ENCODE assay signal across 21 cellular contexts in the genomic region with DNA sequence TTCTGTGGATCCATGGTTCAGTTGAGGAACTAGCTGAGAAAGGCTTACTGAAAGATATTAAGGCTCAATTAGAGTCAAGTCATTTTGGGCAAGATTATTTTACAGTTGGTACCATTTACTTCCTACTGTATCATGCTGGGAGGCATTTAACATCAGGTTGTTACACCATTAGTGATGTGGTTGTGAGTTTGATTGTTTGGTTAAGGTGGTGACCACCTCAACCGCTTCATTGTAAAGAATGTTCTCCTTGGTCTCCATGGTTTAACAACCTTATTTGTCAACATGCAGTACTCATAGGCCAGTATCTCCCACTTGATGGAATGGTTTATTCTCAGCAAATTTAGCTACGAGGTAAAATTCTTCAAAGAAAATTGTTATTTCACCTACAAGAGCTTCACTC. TPM values are rescaled to one million over a fixed set of nuclear protein-coding genes. Genes with fewer than 3 reads are reported as not detected.
DNase-seq lines count a peak whose midpoint lies in the region; FAIRE-seq and TF ChIP-seq lines count a peak whose summit lies in the region.
"Had no signal": no experiment of that assay in that cellular context is flagged by ENCODE, and none has a peak within 500 bp of the region (broad histone marks: within the 10 kb centered on the region; RNA-seq: fewer than 3 reads in every experiment).

No MANE protein-coding gene starts in this region.

- H3K79me2 ChIP-seq in astrocyte (ENCODE audit: insufficient read depth, low read length) = no peaks in the 10 kb centered on the region

- H2AFZ ChIP-seq in astrocyte (ENCODE audit: low read depth, low read length) = no peak overlapping the region

- no peak overlapping the region for H3K9ac ChIP-seq in astrocyte (ENCODE audit: low read length)
- H3K9ac ChIP-seq: BLaER1 had no signal

- H3K9me3 ChIP-seq in astrocyte (ENCODE audit: insufficient read depth, low read depth, low read length) = no peaks in the 10 kb centered on the region
- H3K9me3 ChIP-seq: BE2C, BLaER1 had no signal

- no peak overlapping the region for H3K4me2 ChIP-seq in astrocyte (ENCODE audit: low read length)
- H3K4me2 ChIP-seq: BLaER1 had no signal

- H3K9me3 Mint-ChIP-seq in astrocyte (ENCODE audit: unreplicated experiment) (no peaks in the 10 kb centered on the region), immature natural killer cell (peaks cover 0 to 2% (median 0%) of the 10 kb centered on the region in 6 donors)
- H3K9me3 Mint-ChIP-seq: CD4-positive, alpha-beta memory T cell; CD4-positive, CD25-positive, alpha-beta regulatory T cell had no signal

- H3K27ac ChIP-seq in astrocyte (ENCODE audit: low read depth, low read length) = no peak overlapping the region
- H3K27ac ChIP-seq: BLaER1 had no signal

- H3K4me1 Mint-ChIP-seq in astrocyte (ENCODE audit: low read depth, unreplicated experiment) = peaks cover 18% of the 10 kb centered on the region
- H3K4me1 Mint-ChIP-seq in immature natural killer cell = peaks cover 35 to 41% of the 10 kb centered on the region in 2 donors
- H3K4me1 Mint-ChIP-seq: CD14-positive monocyte; CD4-positive, CD25-positive, alpha-beta regulatory T cell had no signal

- H3K36me3 Mint-ChIP-seq in astrocyte (ENCODE audit: low read depth, unreplicated experiment) (no peaks in the 10 kb centered on the region), immature natural killer cell (no peaks in the 10 kb centered on the region)
- H3K36me3 Mint-ChIP-seq: CD14-positive monocyte; CD4-positive, alpha-beta memory T cell; CD4-positive, CD25-positive, alpha-beta regulatory T cell had no signal

- no peak overlapping the region for H3K4me3 Mint-ChIP-seq in astrocyte (ENCODE audit: unreplicated experiment)
- H3K4me3 Mint-ChIP-seq in immature natural killer cell = peak overlapping the region in 2 of 5 donors; percentile 33 to 36
- H3K4me3 Mint-ChIP-seq: CD14-positive monocyte; CD4-positive, alpha-beta memory T cell; CD4-positive, CD25-positive, alpha-beta regulatory T cell had no signal

- FAIRE-seq in D721Med (lab: Jason Lieb, UNC) (peak; percentile 35), astrocyte (lab: Jason Lieb, UNC) (peak; percentile 47)
- FAIRE-seq: A204.1, G401.6, GM12891, GM19239 had no signal

- TF ChIP-seq CTCF in D721Med (IDR thresholded peaks at IDR 0.05; ENCODE audit: insufficient read depth, missing control alignments) (no peak), astrocyte (IDR thresholded peaks at IDR 0.05; ENCODE audit: insufficient read depth, low read depth, low read length) (no peak)

- H4K20me1 ChIP-seq in astrocyte (ENCODE audit: insufficient read depth, low read length) = no peaks in the 10 kb centered on the region
- H4K20me1 ChIP-seq: BLaER1 had no signal

- peaks cover 5% of the 10 kb centered on the region for H3K4me1 ChIP-seq in astrocyte (ENCODE audit: insufficient read depth, low read length)
- H3K4me1 ChIP-seq: BE2C had no signal

- DNase-seq in D721Med (ENCODE audit: insufficient read length, low spot score) (no peak), astrocyte (ENCODE audit: low read depth) (no peak), immature natural killer cell (peak; percentile 47 to 57 (median 48)), SHP77 (lab: John Stamatoyannopoulos, UW) (no peak), globus pallidus (ENCODE audit: low spot score) (no peak)
- DNase-seq: 8988T; ACHN; BE2C; C1 segment of cervical spinal cord; CD4-positive, alpha-beta memory T cell; CD4-positive, CD25-positive, alpha-beta regulatory T cell; COR-L47; DMS79 treated with DMSO at 0.1 percent for 48 hours; GF-D8 had no signal

- no peaks in the 10 kb centered on the region for H3K27me3 ChIP-seq in astrocyte (ENCODE audit: insufficient read depth, low read length)
- H3K27me3 ChIP-seq: BE2C, BLaER1 had no signal

- no peak overlapping the region for H3K27ac Mint-ChIP-seq in astrocyte (ENCODE audit: unreplicated experiment)
- no peak overlapping the region for H3K27ac Mint-ChIP-seq in immature natural killer cell
- H3K27ac Mint-ChIP-seq: CD14-positive monocyte; CD4-positive, alpha-beta memory T cell; CD4-positive, CD25-positive, alpha-beta regulatory T cell had no signal

- H3K36me3 ChIP-seq in astrocyte (ENCODE audit: insufficient read depth, low read length) = no peaks in the 10 kb centered on the region
- H3K36me3 ChIP-seq: BE2C, BLaER1 had no signal

- no peaks in the 10 kb centered on the region for H3K27me3 Mint-ChIP-seq in astrocyte (ENCODE audit: low read depth, unreplicated experiment)
- peaks cover 8 to 22% (median 18%) of the 10 kb centered on the region in 3 donors for H3K27me3 Mint-ChIP-seq in immature natural killer cell (ENCODE audit: low read depth in 3 of 3)

- no peak overlapping the region for H3K4me3 ChIP-seq in astrocyte (ENCODE audit: insufficient read depth, low read depth, low read length)
- H3K4me3 ChIP-seq: BLaER1 had no signal

RNA-seq across cellular contexts. Expression of a gene that starts 34.1 kb away (rescaled TPM):
- 0.17 and 0.25 TPM in 2 replicates for total RNA-seq in astrocyte
- not detected for polyA plus RNA-seq in immature natural killer cell
- total RNA-seq: CD8-positive, alpha-beta memory T cell had no signal
- polyA plus RNA-seq: CD8-positive, alpha-beta memory T cell had no signal

Comparison
In these comparisons a context has a peak if more than half of its experiments do, and no peak if none do; other contexts are left out.
1. DNase-seq: peak in immature natural killer cell (3 of 3); none in D721Med (single experiment), astrocyte (single experiment), SHP77 (0 of 2) and globus pallidus (single experiment).